10 cellular contexts compared by ENCODE assay signal in genomic region chr20:3901028-3901746, GRCh38. TPM values are rescaled to one million over a fixed set of nuclear protein-coding genes. Genes with fewer than 3 reads are reported as not detected.
A peak's percentile ranks its signal among the peaks of the same experiment; 100 is the strongest.
DNase-seq lines count a peak whose midpoint lies in the region; ATAC-seq, FAIRE-seq and TF ChIP-seq lines count a peak whose summit lies in the region.
"Had no signal": no experiment of that assay in that cellular context is flagged by ENCODE, and none has a peak within 500 bp of the region (broad histone marks: within the 10 kb centered on the region; RNA-seq: fewer than 3 reads in every experiment).

No MANE protein-coding gene starts in this region.

- H3K27ac Mint-ChIP-seq in MCF 10A (ENCODE audit: low read depth, unreplicated experiment) = peak overlapping the region; percentile 74
- H3K27ac Mint-ChIP-seq in natural killer cell treated with Interleukin-12 subunit alpha and Interleukin-12 subunit beta and Interleukin-15 and Interleukin-18, amount 100 ng/mL, for 72 hours = peak overlapping the region; percentile 61 to 81

- intact Hi-C loops in MCF 10A (cut with micrococcal nuclease) = no loop called here

- DNase-seq in CD1c-positive myeloid dendritic cell (ENCODE audit: extremely low spot score) (peak; percentile 85), NOMO-1 treated with DMSO at 0.1 percent for 48 hours (lab: John Stamatoyannopoulos, UW; ENCODE audit: unreplicated experiment) (peak; percentile 93), MCF 10A (ENCODE audit: unreplicated experiment) (no peak), NCI-H128 (lab: John Stamatoyannopoulos, UW; ENCODE audit: unreplicated experiment) (no peak), GM19239 (ENCODE audit: insufficient read length, low spot score) (no peak)
- no peak for DNase-seq in natural killer cell treated with Interleukin-12 subunit alpha and Interleukin-12 subunit beta and Interleukin-15 and Interleukin-18, amount 100 ng/mL, for 72 hours (ENCODE audit: low spot score)
- DNase-seq in NK-92 treated with Interleukin-12 subunit alpha and Interleukin-12 subunit beta, amount 100 ng/mL, for 24 hours (lab: John Stamatoyannopoulos, UW) = no peak
- DNase-seq: erythroblast, NCI-H226 had no signal

- H3K4me3 Mint-ChIP-seq in MCF 10A (ENCODE audit: unreplicated experiment) = no peak overlapping the region
- peak overlapping the region; percentile 60 for H3K4me3 Mint-ChIP-seq in natural killer cell treated with Interleukin-12 subunit alpha and Interleukin-12 subunit beta and Interleukin-15 and Interleukin-18, amount 100 ng/mL, for 72 hours

- no TSS peak for BruUV-seq in MCF 10A (replicated peaks; lab: Mats Ljungman, UMichigan)

- ATAC-seq in natural killer cell treated with Interleukin-12 subunit alpha and Interleukin-12 subunit beta and Interleukin-15 and Interleukin-18, amount 100 ng/mL, for 72 hours = no peak
- ATAC-seq in HG02588 (IDR thresholded peaks at IDR 0.05; ENCODE audit: unreplicated experiment) = no peak

- TF ChIP-seq CTCF in MCF 10A (IDR thresholded peaks at IDR 0.05; ENCODE audit: unreplicated experiment) = no peak

- CTCF ChIA-PET in MCF 10A (lab: Yijun Ruan, JAX) = interaction anchor here (0.6 to 1.2 kb wide), 4 partner anchors 8 to 49 kb away, joined by 3 to 5 read pairs (median 4); no protein-coding TSS in a partner anchor

- POLR2A ChIA-PET in MCF 10A (lab: Yijun Ruan, JAX) = interaction anchor here (0.6 to 5.9 kb wide), 12 partner anchors 9 to 174 kb away, joined by 3 to 50 read pairs (median 4); partner anchors contain the start of gene ADISSP

- no peaks in the 10 kb centered on the region for H3K9me3 Mint-ChIP-seq in MCF 10A (ENCODE audit: unreplicated experiment)
- no peaks in the 10 kb centered on the region for H3K9me3 Mint-ChIP-seq in natural killer cell treated with Interleukin-12 subunit alpha and Interleukin-12 subunit beta and Interleukin-15 and Interleukin-18, amount 100 ng/mL, for 72 hours

- FAIRE-seq in GM19239 (lab: Jason Lieb, UNC) = no peak

- peaks cover 13% of the 10 kb centered on the region for H3K36me3 Mint-ChIP-seq in MCF 10A (ENCODE audit: insufficient read depth, unreplicated experiment)
- no peaks in the 10 kb centered on the region for H3K36me3 Mint-ChIP-seq in natural killer cell treated with Interleukin-12 subunit alpha and Interleukin-12 subunit beta and Interleukin-15 and Interleukin-18, amount 100 ng/mL, for 72 hours

- H3K27me3 Mint-ChIP-seq in MCF 10A (ENCODE audit: insufficient read depth, unreplicated experiment) = no peaks in the 10 kb centered on the region
- H3K27me3 Mint-ChIP-seq in natural killer cell treated with Interleukin-12 subunit alpha and Interleukin-12 subunit beta and Interleukin-15 and Interleukin-18, amount 100 ng/mL, for 72 hours = no peaks in the 10 kb centered on the region

- peaks cover 39% of the 10 kb centered on the region for H3K4me1 Mint-ChIP-seq in MCF 10A (ENCODE audit: insufficient read depth, unreplicated experiment)
- H3K4me1 Mint-ChIP-seq in natural killer cell treated with Interleukin-12 subunit alpha and Interleukin-12 subunit beta and Interleukin-15 and Interleukin-18, amount 100 ng/mL, for 72 hours (ENCODE audit: low read depth in 2 of 2) = peaks cover 51 to 62% of the 10 kb centered on the region in 2 donors

RNA-seq across cellular contexts. Expression of gene PANK2, which starts 12.0 kb away (rescaled TPM):
- total RNA-seq in MCF 10A (2022) = 29.2 and 32.8 TPM in 2 replicates
- 10 to 100 TPM; 55.2 to 86.2 TPM for total RNA-seq in natural killer cell treated with Interleukin-12 subunit alpha and Interleukin-12 subunit beta and Interleukin-15 and Interleukin-18, amount 100 ng/mL, for 72 hours

RNA-seq across cellular contexts. Expression of gene MAVS, which starts 54.6 kb away (rescaled TPM):
- total RNA-seq in MCF 10A (2022) = 31.7 and 39.7 TPM in 2 replicates
- total RNA-seq in natural killer cell treated with Interleukin-12 subunit alpha and Interleukin-12 subunit beta and Interleukin-15 and Interleukin-18, amount 100 ng/mL, for 72 hours = 10 to 100 TPM; 38.6 to 45.2 TPM

Comparison
In these comparisons a context has a peak if more than half of its experiments do, and no peak if none do; other contexts are left out.
1. DNase-seq: peak in CD1c-positive myeloid dendritic cell (single experiment) and NOMO-1 treated with DMSO at 0.1 percent for 48 hours (single experiment); none in MCF 10A (single experiment), natural killer cell treated with Interleukin-12 subunit alpha and Interleukin-12 subunit beta and Interleukin-15 and Interleukin-18, amount 100 ng/mL, for 72 hours (single experiment), NK-92 treated with Interleukin-12 subunit alpha and Interleukin-12 subunit beta, amount 100 ng/mL, for 24 hours (single experiment), NCI-H128 (single experiment) and GM19239 (single experiment).